In the genomic region with DNA sequence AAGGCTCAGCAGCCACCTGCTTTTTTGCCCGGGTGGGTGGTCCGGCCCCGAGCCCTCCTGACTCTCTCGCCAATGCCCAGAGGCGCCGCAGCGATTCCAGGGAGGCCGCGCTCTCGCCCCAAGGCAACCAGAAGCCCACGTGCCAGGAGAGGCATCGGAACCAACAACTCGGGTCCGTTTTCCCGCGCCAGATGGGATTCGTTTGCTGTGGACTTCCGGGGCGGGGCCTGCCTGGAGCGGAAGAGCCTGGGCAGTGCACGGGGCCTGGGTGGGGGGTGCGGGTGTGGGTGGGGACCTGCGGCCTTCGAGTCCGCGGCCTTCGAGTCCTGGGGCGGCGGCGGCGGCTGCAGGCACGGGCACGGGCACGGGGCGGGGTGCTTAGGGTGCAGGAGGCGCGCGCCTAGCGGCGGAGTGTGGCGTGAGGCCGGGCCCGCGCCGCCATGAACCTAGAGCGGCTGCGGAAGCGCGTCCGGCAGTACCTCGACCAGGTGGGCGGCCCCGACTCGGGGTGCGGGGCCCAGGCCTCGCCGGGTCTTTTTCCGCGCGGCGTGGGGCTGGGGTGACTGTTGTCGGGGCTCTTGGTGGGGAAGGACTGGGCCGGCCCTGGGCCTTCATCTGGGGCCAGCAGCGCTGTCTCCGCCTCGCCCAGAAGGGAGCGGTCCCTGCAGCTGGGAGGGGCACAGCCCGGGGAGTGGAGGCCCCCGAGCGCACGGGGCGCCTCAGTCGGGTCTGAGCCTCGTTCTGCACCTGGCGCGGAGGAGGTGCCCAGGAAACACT, we compare ENCODE assay signal across 8 cellular contexts. TPM values are rescaled to one million over a fixed set of nuclear protein-coding genes. Genes with fewer than 3 reads are reported as not detected.
DNase-seq lines count a peak whose midpoint lies in the region; ATAC-seq lines count a peak whose summit lies in the region.

A gene with protein sequence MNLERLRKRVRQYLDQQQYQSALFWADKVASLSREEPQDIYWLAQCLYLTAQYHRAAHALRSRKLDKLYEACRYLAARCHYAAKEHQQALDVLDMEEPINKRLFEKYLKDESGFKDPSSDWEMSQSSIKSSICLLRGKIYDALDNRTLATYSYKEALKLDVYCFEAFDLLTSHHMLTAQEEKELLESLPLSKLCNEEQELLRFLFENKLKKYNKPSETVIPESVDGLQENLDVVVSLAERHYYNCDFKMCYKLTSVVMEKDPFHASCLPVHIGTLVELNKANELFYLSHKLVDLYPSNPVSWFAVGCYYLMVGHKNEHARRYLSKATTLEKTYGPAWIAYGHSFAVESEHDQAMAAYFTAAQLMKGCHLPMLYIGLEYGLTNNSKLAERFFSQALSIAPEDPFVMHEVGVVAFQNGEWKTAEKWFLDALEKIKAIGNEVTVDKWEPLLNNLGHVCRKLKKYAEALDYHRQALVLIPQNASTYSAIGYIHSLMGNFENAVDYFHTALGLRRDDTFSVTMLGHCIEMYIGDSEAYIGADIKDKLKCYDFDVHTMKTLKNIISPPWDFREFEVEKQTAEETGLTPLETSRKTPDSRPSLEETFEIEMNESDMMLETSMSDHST (plus strand): TSS at position 253 of the 777 bp plus-strand sequence. CDS start 188 bp downstream, at position 441.

- peaks cover 3 to 9% of the 10 kb centered on the region in 2 experiments for H3K27me3 ChIP-seq in mesenchymal stem cell (ENCODE audit: control insufficient read depth in 1 of 2, insufficient read depth in 1 of 2, low read length in 2 of 2)

- peak within 1 kb of the TSS; percentile 98 for H4K91ac ChIP-seq in mesenchymal stem cell (ENCODE audit: low read length)

- H3K14ac ChIP-seq in mesenchymal stem cell (ENCODE audit: low read length in 2 of 2): peak within 1 kb of the TSS; percentile 86 to 99

- peak within 1 kb of the TSS; percentile 98 for H3K18ac ChIP-seq in mesenchymal stem cell (ENCODE audit: low read depth in 1 of 2, low read length in 2 of 2)

- peak within 1 kb of the TSS; percentile 91 to 98 for H3K4ac ChIP-seq in mesenchymal stem cell (ENCODE audit: low read depth in 1 of 2, low read length in 2 of 2)

- ATAC-seq in GM19468 (IDR thresholded peaks at IDR 0.05; ENCODE audit: extremely low read depth, unreplicated experiment): peak; percentile 58
- ATAC-seq in effector memory CD8-positive, alpha-beta T cell (replicated peaks): peak; percentile 89

- H2BK15ac ChIP-seq in mesenchymal stem cell (ENCODE audit: low read depth, poor library complexity, severe bottlenecking): peak within 1 kb of the TSS; percentile 67

- peak within 1 kb of the TSS; percentile 14 for H3K27ac ChIP-seq in mesenchymal stem cell (ENCODE audit: low read length, poor library complexity, severe bottlenecking)

- H3K4me1 ChIP-seq in mesenchymal stem cell (ENCODE audit: control insufficient read depth, insufficient read depth, low read depth, low read length): peaks cover 4% of the 10 kb centered on the region

- H2BK120ac ChIP-seq in mesenchymal stem cell (ENCODE audit: low read depth, low read length): peak within 1 kb of the TSS; percentile 79

- peaks cover 33% of the 10 kb centered on the region for H3K36me3 Mint-ChIP-seq in effector memory CD8-positive, alpha-beta T cell (ENCODE audit: insufficient read depth)

- H2AFZ ChIP-seq in mesenchymal stem cell (ENCODE audit: low read depth, low read length): peak within 1 kb of the TSS; percentile 91

- H3K4me3 Mint-ChIP-seq in effector memory CD8-positive, alpha-beta T cell: peak within 1 kb of the TSS; percentile 82 to 85

- H3K4me3 ChIP-seq in mesenchymal stem cell (ENCODE audit: insufficient read depth in 1 of 2, low read depth in 1 of 2, low read length in 2 of 2): peak within 1 kb of the TSS; percentile 93 to 98

- peak within 1 kb of the TSS; percentile 95 for H3K4me2 ChIP-seq in mesenchymal stem cell (ENCODE audit: low read length, poor library complexity, severe bottlenecking)

- H2AK5ac ChIP-seq in mesenchymal stem cell (ENCODE audit: low read length, severe bottlenecking): peak within 1 kb of the TSS; percentile 62

- H3K79me1 ChIP-seq in mesenchymal stem cell (replicated peaks; ENCODE audit: low read length, poor library complexity, severe bottlenecking): peaks cover 14% of the 10 kb centered on the region

- H3K9ac ChIP-seq in mesenchymal stem cell (ENCODE audit: low read length): peak within 1 kb of the TSS; percentile 91

- peak within 1 kb of the TSS; percentile 59 to 80 for H3K27ac Mint-ChIP-seq in effector memory CD8-positive, alpha-beta T cell

- peak within 1 kb of the TSS; percentile 79 for H2BK5ac ChIP-seq in mesenchymal stem cell (ENCODE audit: low read depth, low read length, poor library complexity, severe bottlenecking)

- H3K36me3 ChIP-seq in mesenchymal stem cell (ENCODE audit: control insufficient read depth in 1 of 2, insufficient read depth in 2 of 2, low read depth in 1 of 2, low read length in 2 of 2): peaks cover 18 to 32% of the 10 kb centered on the region in 2 experiments

- H3K9me3 ChIP-seq in mesenchymal stem cell (ENCODE audit: control insufficient read depth, low read length): no peaks in the 10 kb centered on the region

- H2BK12ac ChIP-seq in mesenchymal stem cell (ENCODE audit: low read length in 2 of 2): peak within 1 kb of the TSS in 1 of 2 experiments; percentile 15

- peak within 1 kb of the TSS in 1 of 2 experiments; percentile 98 for H3K23ac ChIP-seq in mesenchymal stem cell (ENCODE audit: low read length in 2 of 2)

- H3K27me3 Mint-ChIP-seq in effector memory CD8-positive, alpha-beta T cell: peaks cover 11 to 13% of the 10 kb centered on the region in 2 donors

- peak within 1 kb of the TSS; percentile 96 for H4K8ac ChIP-seq in mesenchymal stem cell (ENCODE audit: low read length)

- DNase-seq in COLO668 (lab: John Stamatoyannopoulos, UW; ENCODE audit: unreplicated experiment): peak; percentile 99
- DNase-seq in HS-5 (ENCODE audit: low read depth): peak; percentile 39
- peak; percentile 83 for DNase-seq in NOMO-1 treated with DMSO at 0.1 percent for 48 hours (lab: John Stamatoyannopoulos, UW; ENCODE audit: unreplicated experiment)
- peak; percentile 73 to 79 for DNase-seq in activated CD8-positive, alpha-beta memory T cell treated with anti-CD3 and anti-CD28 coated beads for 4 hours (ENCODE audit: low read depth in 2 of 2)
- DNase-seq in effector memory CD8-positive, alpha-beta T cell: peak; percentile 47 to 65 (median 49)
- peak; percentile 89 for DNase-seq in mesenchymal stem cell
- peak; percentile 79 for DNase-seq in stimulated activated CD8-positive, alpha-beta memory T cell treated with anti-CD3 and anti-CD28 coated beads, Interleukin-12 subunit alpha, Interleukin-12 subunit beta, amount 100 ng/mL, for 24 hours (ENCODE audit: extremely low read depth)

- H3K9me3 Mint-ChIP-seq in effector memory CD8-positive, alpha-beta T cell: no peaks in the 10 kb centered on the region

- peaks cover 21% of the 10 kb centered on the region in 2 donors for H3K4me1 Mint-ChIP-seq in effector memory CD8-positive, alpha-beta T cell (ENCODE audit: low read depth in 2 of 2)

- 2% methylated on average over 69 of the region's 76 CpGs for WGBS in mesenchymal stem cell

RNA-seq across cellular contexts. Expression of the gene that starts here (rescaled TPM):
- polyA plus RNA-seq in mesenchymal stem cell (2013, experiment 1 of 2): 67.7 TPM
- 67.0 TPM for polyA plus RNA-seq in mesenchymal stem cell (2013, experiment 2 of 2)

Comparison
In these comparisons a context has a peak if more than half of its experiments do, and no peak if none do; other contexts are left out.
1. Peak in every context shown above with its lines: DNase-seq, ATAC-seq, H3K4me3 ChIP-seq and H3K27ac ChIP-seq.
2. DNase-seq: peak in every context shown above with its lines; median percentile 99 in COLO668; 89 in mesenchymal stem cell; 83 in NOMO-1 treated with DMSO at 0.1 percent for 48 hours; 79 in stimulated activated CD8-positive, alpha-beta memory T cell treated with anti-CD3 and anti-CD28 coated beads, Interleukin-12 subunit alpha, Interleukin-12 subunit beta, amount 100 ng/mL, for 24 hours; 76 in activated CD8-positive, alpha-beta memory T cell treated with anti-CD3 and anti-CD28 coated beads for 4 hours; 49 in effector memory CD8-positive, alpha-beta T cell; 39 in HS-5.